In genomic region chr1:66937529-66938234, GRCh38 we compare ENCODE assay signal across 21 cellular contexts. TPM values are rescaled to one million over a fixed set of nuclear protein-coding genes. Genes with fewer than 3 reads are reported as not detected.
DNase-seq lines count a peak whose midpoint lies in the region; ATAC-seq, FAIRE-seq and TF ChIP-seq lines count a peak whose summit lies in the region.
"Had no signal": no experiment of that assay in that cellular context is flagged by ENCODE, and none has a peak within 500 bp of the region (broad histone marks: within the 10 kb centered on the region; RNA-seq: fewer than 3 reads in every experiment).

No MANE protein-coding gene starts in this region.

- H3K4me3 ChIP-seq in KMS-11 (IDR thresholded peaks at IDR 0.05; ENCODE audit: insufficient read depth, low read depth, low read length) (no peak overlapping the region), trophoblast cell (ENCODE audit: low read depth, low read length) (no peak overlapping the region), tibial artery (no peak overlapping the region)
- H3K4me3 ChIP-seq: dorsolateral prefrontal cortex, esophagus squamous epithelium, heart right ventricle, psoas muscle, SJCRH30, transverse colon had no signal

- H4K20me1 ChIP-seq in KMS-11 (ENCODE audit: insufficient read depth) = no peaks in the 10 kb centered on the region

- no peak overlapping the region for H2AK5ac ChIP-seq in trophoblast cell (ENCODE audit: low read length)

- no peaks in the 10 kb centered on the region for H3K9me3 Mint-ChIP-seq in activated T-cell treated with anti-CD3 and anti-CD28 coated beads, Interleukin-2, amount 50 U/mL, for 24 hours
- H3K9me3 Mint-ChIP-seq: activated naive CD8-positive, alpha-beta T cell treated with anti-CD3 and anti-CD28 coated beads, Interleukin-2, amount 10 ng/mL, durations not matched to agents 7 days and 5 days; memory B cell; nephron; stimulated activated memory B cell treated with anti-CD40 and anti-IgM and Interleukin-4, amounts not matched to agents 10 μg/mL and 1 μg/mL and 100 μg/mL, for 72 hours; T-helper 2 cell treated with Interferon-gamma antibody and Interleukin-4, amounts not matched to agents 5 μg/mL and 100 μg/mL, for 36 hours had no signal

- H3K4me1 ChIP-seq in KMS-11 (ENCODE audit: low read depth, poor library complexity, severe bottlenecking) (peaks cover 73% of the 10 kb centered on the region), trophoblast cell (ENCODE audit: control insufficient read depth in 1 of 2, insufficient read depth in 2 of 2, low read length in 2 of 2) (peaks cover 0 to 1% of the 10 kb centered on the region in 2 experiments), tibial artery (peaks cover 0 to 85% (median 22%) of the 10 kb centered on the region in 4 donors)

- FAIRE-seq in colon (lab: Jason Lieb, UNC) = peak; percentile 36

- no peak overlapping the region for H2AFZ ChIP-seq in KMS-11 (ENCODE audit: low read depth)
- H2AFZ ChIP-seq in trophoblast cell (ENCODE audit: insufficient read depth, low read length, poor library complexity) = no peak overlapping the region

- H4K8ac ChIP-seq in trophoblast cell (ENCODE audit: low read depth, low read length) = no peak overlapping the region

- no peak overlapping the region for H2BK120ac ChIP-seq in trophoblast cell (ENCODE audit: insufficient read depth, low read length, poor library complexity)

- H3K9me3 ChIP-seq in trophoblast cell (ENCODE audit: insufficient read depth, low read depth, low read length) (no peaks in the 10 kb centered on the region), tibial artery (no peaks in the 10 kb centered on the region)
- H3K9me3 ChIP-seq: esophagus squamous epithelium, heart right ventricle, psoas muscle, SJCRH30, transverse colon had no signal

- no peak overlapping the region for H3K14ac ChIP-seq in trophoblast cell (ENCODE audit: low read length)

- no peak for TF ChIP-seq CTCF in KMS-11 (conservative IDR thresholded peaks at IDR 0.05; ENCODE audit: low read depth, low read length)
- no peak for TF ChIP-seq CTCF in tibial artery (IDR thresholded peaks at IDR 0.05)

- peak overlapping the region; percentile 76 for H3K27ac Mint-ChIP-seq in activated T-cell treated with anti-CD3 and anti-CD28 coated beads, Interleukin-2, amount 50 U/mL, for 24 hours
- H3K27ac Mint-ChIP-seq: activated naive CD8-positive, alpha-beta T cell treated with anti-CD3 and anti-CD28 coated beads, Interleukin-2, amount 10 ng/mL, durations not matched to agents 7 days and 5 days; memory B cell; nephron; stimulated activated memory B cell treated with anti-CD40 and anti-IgM and Interleukin-4, amounts not matched to agents 10 μg/mL and 1 μg/mL and 100 μg/mL, for 72 hours; T-helper 2 cell treated with Interferon-gamma antibody and Interleukin-4, amounts not matched to agents 5 μg/mL and 100 μg/mL, for 36 hours had no signal

- H3K23ac ChIP-seq in trophoblast cell (ENCODE audit: low read length) = no peak overlapping the region

- H3K4me2 ChIP-seq in KMS-11 = peak overlapping the region; percentile 53
- no peak overlapping the region for H3K4me2 ChIP-seq in trophoblast cell (ENCODE audit: low read length)

- H3K36me3 Mint-ChIP-seq in activated T-cell treated with anti-CD3 and anti-CD28 coated beads, Interleukin-2, amount 50 U/mL, for 24 hours (ENCODE audit: low read depth) = peaks cover 66% of the 10 kb centered on the region

- H3K27me3 ChIP-seq in KMS-11 (ENCODE audit: insufficient read depth, low read depth) (no peaks in the 10 kb centered on the region), trophoblast cell (ENCODE audit: insufficient read depth, low read length) (no peaks in the 10 kb centered on the region), tibial artery (no peaks in the 10 kb centered on the region)
- H3K27me3 ChIP-seq: dorsolateral prefrontal cortex, esophagus squamous epithelium, heart right ventricle, SJCRH30, transverse colon had no signal

- peaks cover 100% of the 10 kb centered on the region for H3K79me2 ChIP-seq in KMS-11 (ENCODE audit: insufficient read depth, low read depth)
- H3K79me2 ChIP-seq in trophoblast cell (ENCODE audit: control insufficient read depth, insufficient read depth, low read length, poor library complexity) = peaks cover 7% of the 10 kb centered on the region

- H3K4me3 Mint-ChIP-seq in activated T-cell treated with anti-CD3 and anti-CD28 coated beads, Interleukin-2, amount 50 U/mL, for 24 hours = no peak overlapping the region
- H3K4me3 Mint-ChIP-seq: activated naive CD8-positive, alpha-beta T cell treated with anti-CD3 and anti-CD28 coated beads, Interleukin-2, amount 10 ng/mL, durations not matched to agents 7 days and 5 days; memory B cell; nephron; stimulated activated memory B cell treated with anti-CD40 and anti-IgM and Interleukin-4, amounts not matched to agents 10 μg/mL and 1 μg/mL and 100 μg/mL, for 72 hours had no signal

- H2BK12ac ChIP-seq in trophoblast cell (ENCODE audit: low read length) = no peak overlapping the region

- H3K79me1 ChIP-seq in trophoblast cell (ENCODE audit: low read length) = no peaks in the 10 kb centered on the region

- H4K12ac ChIP-seq in trophoblast cell (ENCODE audit: low read depth, low read length) = no peak overlapping the region

- H3K4me1 Mint-ChIP-seq in activated T-cell treated with anti-CD3 and anti-CD28 coated beads, Interleukin-2, amount 50 U/mL, for 24 hours (ENCODE audit: low read depth) = peaks cover 86% of the 10 kb centered on the region

- H3K36me3 ChIP-seq in KMS-11 (ENCODE audit: insufficient read depth) = no peaks in the 10 kb centered on the region
- H3K36me3 ChIP-seq in trophoblast cell (ENCODE audit: control insufficient read depth in 1 of 2, insufficient read depth in 2 of 2, low read length in 2 of 2) = peaks cover 3 to 5% of the 10 kb centered on the region in 2 experiments
- peaks cover 0 to 4% (median 0%) of the 10 kb centered on the region in 3 donors for H3K36me3 ChIP-seq in tibial artery
- H3K36me3 ChIP-seq: esophagus squamous epithelium, transverse colon had no signal

- H3K4ac ChIP-seq in trophoblast cell (ENCODE audit: low read depth, low read length) = peak overlapping the region; percentile 97

- no CpG with 5 or more reads among the region's 1 CpG for WGBS in trophoblast cell (ENCODE audit: extremely low coverage, insufficient coverage, insufficient read length)

- DNase-seq in activated T-cell treated with anti-CD3 and anti-CD28 coated beads, Interleukin-2, amount 50 U/mL, for 24 hours = no peak
- no peak for DNase-seq in activated T-cell treated with anti-CD3 and anti-CD28 coated beads, Interleukin-2, amount 50 U/mL, for 1 hour
- DNase-seq in trophoblast cell = no peak
- DNase-seq in tibial artery = no peak
- DNase-seq in iPS-NIHi7 (ENCODE audit: extremely low spot score) = no peak
- DNase-seq: activated CD8-positive, alpha-beta memory T cell treated with anti-CD3 and anti-CD28 coated beads, Interleukin-2, amount 50 U/mL, for 4 hours; activated naive CD8-positive, alpha-beta T cell treated with anti-CD3 and anti-CD28 coated beads, Interleukin-2, amount 10 ng/mL, durations not matched to agents 7 days and 5 days; dorsolateral prefrontal cortex; esophagus squamous epithelium; heart right ventricle; NCI-H1930; psoas muscle; SJCRH30; transverse colon had no signal

- H3K18ac ChIP-seq in trophoblast cell (ENCODE audit: low read length) = peak overlapping the region; percentile 59

- no peak overlapping the region for H2BK5ac ChIP-seq in trophoblast cell (ENCODE audit: low read depth, low read length, poor library complexity)

- intact Hi-C loops in tibial artery (cut with DNase I; ENCODE audit: low total_unique reads) = no loop called here

- H3K27me3 Mint-ChIP-seq in activated T-cell treated with anti-CD3 and anti-CD28 coated beads, Interleukin-2, amount 50 U/mL, for 24 hours = no peaks in the 10 kb centered on the region
- H3K27me3 Mint-ChIP-seq: activated naive CD8-positive, alpha-beta T cell treated with anti-CD3 and anti-CD28 coated beads, Interleukin-2, amount 10 ng/mL, durations not matched to agents 7 days and 5 days; memory B cell; stimulated activated memory B cell treated with anti-CD40 and anti-IgM and Interleukin-4, amounts not matched to agents 10 μg/mL and 1 μg/mL and 100 μg/mL, for 72 hours had no signal

- no peak overlapping the region for H4K91ac ChIP-seq in trophoblast cell (ENCODE audit: low read depth, low read length)

- H3K27ac ChIP-seq in KMS-11 (peak overlapping the region; percentile 37), trophoblast cell (ENCODE audit: low read depth, low read length) (no peak overlapping the region), tibial artery (no peak overlapping the region)
- H3K27ac ChIP-seq: dorsolateral prefrontal cortex, esophagus squamous epithelium, heart right ventricle, psoas muscle, SJCRH30, transverse colon had no signal

- H3K9ac ChIP-seq in KMS-11 (no peak overlapping the region), trophoblast cell (ENCODE audit: low read length) (no peak overlapping the region)

- ATAC-seq in HG02970 (IDR thresholded peaks at IDR 0.05; ENCODE audit: low FRiP score, unreplicated experiment) = no peak
- ATAC-seq: heart right ventricle; psoas muscle; stimulated activated memory B cell treated with anti-CD40 and anti-IgM and Interleukin-4, amounts not matched to agents 10 μg/mL and 1 μg/mL and 100 μg/mL, for 72 hours had no signal

RNA-seq across cellular contexts. Expression of gene MIER1, which starts 12.9 kb away (rescaled TPM):
- 18.6 and 19.5 TPM in 2 replicates for polyA plus RNA-seq in trophoblast cell (2013)

RNA-seq across cellular contexts. Expression of gene DNAI4, which starts 13.0 kb away (rescaled TPM):
- 1.5 and 1.7 TPM in 2 replicates for polyA plus RNA-seq in trophoblast cell (2013)
